In the genomic region with DNA sequence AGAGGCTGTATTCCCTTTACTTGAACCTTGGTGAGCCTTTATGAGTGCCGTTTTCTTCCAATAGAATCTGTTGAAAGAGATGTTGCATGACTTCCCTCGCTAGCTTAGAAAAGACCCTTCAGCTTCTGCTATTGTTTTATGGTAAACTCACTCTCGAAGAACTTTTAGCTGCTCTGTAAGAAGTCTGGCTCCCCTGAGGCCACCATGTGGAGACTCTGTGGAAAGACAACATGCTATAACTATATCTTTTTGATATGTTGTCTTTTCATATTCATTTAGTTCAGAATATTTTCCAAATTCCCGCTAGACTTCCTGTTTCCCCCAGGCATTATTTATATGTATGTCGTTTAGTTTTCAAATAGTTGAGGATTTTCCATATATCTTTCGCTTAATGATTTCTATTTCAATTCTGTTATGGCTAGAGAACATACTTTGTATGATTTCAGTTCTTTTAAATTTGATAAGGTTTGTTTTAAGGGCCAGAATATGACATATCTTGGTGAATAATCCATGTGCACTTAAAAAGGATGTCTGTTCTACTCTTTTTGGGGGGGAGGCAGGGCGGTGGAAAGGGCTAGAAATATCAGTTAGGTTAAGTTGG, we compare ENCODE assay signal across 1 cellular context.
TF ChIP-seq lines count a peak whose summit lies in the region.

No MANE protein-coding gene starts in this region.

TF ChIP-seq in H1, 55 proteins besides CTCF, POLR2A, EP300 and RAD21:
- no peak for TF ChIP-seq TAF7 (optimal IDR thresholded peaks at IDR 0.05; ENCODE audit: borderline replicate concordance, low read depth, low read length)
- no peak for TF ChIP-seq CREB1 (IDR thresholded peaks at IDR 0.05)
- no peak for TF ChIP-seq JUN (IDR thresholded peaks at IDR 0.05; ENCODE audit: low read depth, low read length)
- no peak for TF ChIP-seq CBX8 (IDR thresholded peaks at IDR 0.05; ENCODE audit: borderline replicate concordance, low read depth, low read length)
- no peak for TF ChIP-seq TCF12 (IDR thresholded peaks at IDR 0.05; ENCODE audit: low read depth, low read length)
- TF ChIP-seq SP1 (IDR thresholded peaks at IDR 0.05; ENCODE audit: low read depth, low read length), result no peak
- TF ChIP-seq GTF2F1 (IDR thresholded peaks at IDR 0.05; ENCODE audit: borderline replicate concordance, low read depth, low read length), result no peak
- TF ChIP-seq, protein P1, sequence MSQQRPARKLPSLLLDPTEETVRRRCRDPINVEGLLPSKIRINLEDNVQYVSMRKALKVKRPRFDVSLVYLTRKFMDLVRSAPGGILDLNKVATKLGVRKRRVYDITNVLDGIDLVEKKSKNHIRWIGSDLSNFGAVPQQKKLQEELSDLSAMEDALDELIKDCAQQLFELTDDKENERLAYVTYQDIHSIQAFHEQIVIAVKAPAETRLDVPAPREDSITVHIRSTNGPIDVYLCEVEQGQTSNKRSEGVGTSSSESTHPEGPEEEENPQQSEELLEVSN (IDR thresholded peaks at IDR 0.05), result no peak
- TF ChIP-seq ASH2L (IDR thresholded peaks at IDR 0.05; ENCODE audit: low read length), result no peak
- no peak for TF ChIP-seq FOSL1 (IDR thresholded peaks at IDR 0.05; ENCODE audit: insufficient read depth, low read depth, low read length)
- no peak for TF ChIP-seq MAX (IDR thresholded peaks at IDR 0.05)
- no peak for TF ChIP-seq HDAC2 (IDR thresholded peaks at IDR 0.05; ENCODE audit: borderline replicate concordance in 1 of 2, low read depth in 2 of 2, low read length in 2 of 2)
- no peak for TF ChIP-seq CHD1 (IDR thresholded peaks at IDR 0.05; ENCODE audit: low read depth, low read length)
